In the genomic region with DNA sequence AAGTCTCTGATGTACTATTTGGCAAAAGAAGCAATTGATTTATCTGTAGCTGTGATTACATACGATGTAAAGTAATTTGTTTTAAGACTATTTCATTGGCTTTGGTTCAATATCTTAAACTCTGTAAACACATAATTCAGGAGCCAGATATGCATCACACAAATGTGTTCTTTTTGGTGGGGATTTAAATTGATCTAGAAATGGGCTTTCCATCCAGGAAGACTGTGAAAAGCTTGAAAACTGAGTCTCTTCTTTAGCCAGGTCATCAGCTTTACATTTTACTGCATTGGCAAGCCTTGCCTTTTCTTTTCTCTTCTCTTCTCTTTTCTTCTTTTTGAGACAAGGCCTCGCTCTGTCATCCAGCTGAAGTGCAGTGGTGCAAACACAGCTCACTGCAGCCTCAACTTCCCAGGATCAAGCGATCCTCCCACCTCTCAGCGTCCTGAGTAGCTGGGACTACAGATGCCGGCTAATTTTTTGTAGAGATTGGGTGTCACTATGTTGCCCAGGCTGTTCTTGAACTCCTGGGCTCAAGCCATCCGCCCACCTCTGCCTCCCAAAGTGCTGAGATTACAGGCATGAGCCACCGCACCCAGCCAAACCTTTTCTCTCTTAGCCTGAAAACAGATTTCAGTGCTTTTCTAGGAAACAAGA, we compare ENCODE assay signal across 8 cellular contexts. TPM values are rescaled to one million over a fixed set of nuclear protein-coding genes. Genes with fewer than 3 reads are reported as not detected.
DNase-seq lines count a peak whose midpoint lies in the region; ATAC-seq and TF ChIP-seq lines count a peak whose summit lies in the region.

No MANE protein-coding gene starts in this region.

- no peak for TF ChIP-seq CTCF in type B pancreatic cell (conservative IDR thresholded peaks at IDR 0.05)
- TF ChIP-seq CTCF in GM20000 (IDR thresholded peaks at IDR 0.05; ENCODE audit: extremely low read depth, missing control alignments) = no peak
- TF ChIP-seq CTCF in omental fat pad (IDR thresholded peaks at IDR 0.05) = no peak

- peak overlapping the region; percentile 100 for H3K4me3 Mint-ChIP-seq in activated naive CD4-positive, alpha-beta T cell treated with anti-CD3 and anti-CD28 coated beads for 36 hours
- H3K4me3 Mint-ChIP-seq in activated naive CD8-positive, alpha-beta T cell treated with anti-CD3 and anti-CD28 coated beads, Interleukin-2, amount 10 ng/mL, durations not matched to agents 7 days and 5 days = peak overlapping the region; percentile 92
- peak overlapping the region; percentile 94 for H3K4me3 Mint-ChIP-seq in memory B cell
- H3K4me3 Mint-ChIP-seq in type B pancreatic cell = peak overlapping the region; percentile 95

- intact Hi-C loops in activated naive CD4-positive, alpha-beta T cell treated with anti-CD3 and anti-CD28 coated beads for 36 hours (cut with micrococcal nuclease) = loop anchor here (1.0 to 10.0 kb wide), 2 partner anchors 31 to 539 kb away; no protein-coding TSS in a partner anchor

- H3K27ac Mint-ChIP-seq in activated naive CD4-positive, alpha-beta T cell treated with anti-CD3 and anti-CD28 coated beads for 36 hours = peak overlapping the region; percentile 93
- H3K27ac Mint-ChIP-seq in activated naive CD8-positive, alpha-beta T cell treated with anti-CD3 and anti-CD28 coated beads, Interleukin-2, amount 10 ng/mL, durations not matched to agents 7 days and 5 days = peak overlapping the region; percentile 93
- H3K27ac Mint-ChIP-seq in memory B cell (peak overlapping the region; percentile 93), type B pancreatic cell (peak overlapping the region; percentile 98)

- POLR2A ChIA-PET in activated naive CD8-positive, alpha-beta T cell treated with anti-CD3 and anti-CD28 coated beads, Interleukin-2, amount 10 ng/mL, durations not matched to agents 7 days and 5 days (lab: Charles Lee) = interaction anchor here (0.6 to 12.7 kb wide), 10 partner anchors 12 to 924 kb away, joined by 3 to 562 read pairs (median 7); partner anchors contain the start of genes NIPAL3, RSRP1 and STPG1

- H3K9me3 Mint-ChIP-seq in activated naive CD4-positive, alpha-beta T cell treated with anti-CD3 and anti-CD28 coated beads for 36 hours = no peaks in the 10 kb centered on the region
- H3K9me3 Mint-ChIP-seq in activated naive CD8-positive, alpha-beta T cell treated with anti-CD3 and anti-CD28 coated beads, Interleukin-2, amount 10 ng/mL, durations not matched to agents 7 days and 5 days = peaks cover 3% of the 10 kb centered on the region
- H3K9me3 Mint-ChIP-seq in memory B cell (no peaks in the 10 kb centered on the region), type B pancreatic cell (no peaks in the 10 kb centered on the region)

- H3K36me3 Mint-ChIP-seq in activated naive CD4-positive, alpha-beta T cell treated with anti-CD3 and anti-CD28 coated beads for 36 hours (ENCODE audit: low read depth) = peaks cover 18% of the 10 kb centered on the region
- peaks cover 24% of the 10 kb centered on the region for H3K36me3 Mint-ChIP-seq in activated naive CD8-positive, alpha-beta T cell treated with anti-CD3 and anti-CD28 coated beads, Interleukin-2, amount 10 ng/mL, durations not matched to agents 7 days and 5 days
- peaks cover 4% of the 10 kb centered on the region for H3K36me3 Mint-ChIP-seq in memory B cell
- H3K36me3 Mint-ChIP-seq in type B pancreatic cell = no peaks in the 10 kb centered on the region

- peak; percentile 59 for DNase-seq in activated naive CD4-positive, alpha-beta T cell treated with anti-CD3 and anti-CD28 coated beads for 36 hours
- DNase-seq in activated naive CD4-positive, alpha-beta T cell treated with anti-CD3 and anti-CD28 coated beads, Interleukin-2, amount 50 U/mL, for 16 hours = no peak
- DNase-seq in activated naive CD8-positive, alpha-beta T cell treated with anti-CD3 and anti-CD28 coated beads, Interleukin-2, amount 10 ng/mL, durations not matched to agents 7 days and 5 days = peak; percentile 42
- DNase-seq in memory B cell (ENCODE audit: low spot score in 2 of 2) (no peak), type B pancreatic cell (ENCODE audit: extremely low spot score, unreplicated experiment) (no peak), GM20000 (ENCODE audit: low spot score) (no peak), NCI-H748 (lab: John Stamatoyannopoulos, UW; ENCODE audit: unreplicated experiment) (no peak), omental fat pad (ENCODE audit: low spot score) (no peak)

- H3K27me3 Mint-ChIP-seq in activated naive CD4-positive, alpha-beta T cell treated with anti-CD3 and anti-CD28 coated beads for 36 hours (ENCODE audit: low read depth) = no peaks in the 10 kb centered on the region
- H3K27me3 Mint-ChIP-seq in activated naive CD8-positive, alpha-beta T cell treated with anti-CD3 and anti-CD28 coated beads, Interleukin-2, amount 10 ng/mL, durations not matched to agents 7 days and 5 days = no peaks in the 10 kb centered on the region
- H3K27me3 Mint-ChIP-seq in memory B cell (no peaks in the 10 kb centered on the region), type B pancreatic cell (peaks cover 62% of the 10 kb centered on the region)

- ATAC-seq in activated naive CD8-positive, alpha-beta T cell treated with anti-CD3 and anti-CD28 coated beads, Interleukin-2, amount 10 ng/mL, durations not matched to agents 7 days and 5 days (ENCODE audit: low read depth) = no peak
- ATAC-seq in memory B cell (ENCODE audit: low read depth) = no peak
- no peak for ATAC-seq in omental fat pad (ENCODE audit: low FRiP score)

- CTCF ChIA-PET in activated naive CD4-positive, alpha-beta T cell treated with anti-CD3 and anti-CD28 coated beads for 36 hours (lab: Charles Lee) = interaction anchor here (0.9 to 3.7 kb wide), 7 partner anchors 15 to 305 kb away, joined by 4 to 43 read pairs (median 9); partner anchors contain the start of genes NIPAL3 and STPG1

- peaks cover 59% of the 10 kb centered on the region for H3K4me1 Mint-ChIP-seq in activated naive CD4-positive, alpha-beta T cell treated with anti-CD3 and anti-CD28 coated beads for 36 hours (ENCODE audit: low read depth)
- peaks cover 57% of the 10 kb centered on the region for H3K4me1 Mint-ChIP-seq in activated naive CD8-positive, alpha-beta T cell treated with anti-CD3 and anti-CD28 coated beads, Interleukin-2, amount 10 ng/mL, durations not matched to agents 7 days and 5 days
- H3K4me1 Mint-ChIP-seq in memory B cell = peaks cover 39% of the 10 kb centered on the region
- H3K4me1 Mint-ChIP-seq in type B pancreatic cell (ENCODE audit: unreplicated experiment) = peaks cover 12% of the 10 kb centered on the region

RNA-seq across cellular contexts. Expression of gene RCAN3, which starts 1.4 kb away (rescaled TPM):
- total RNA-seq in activated naive CD4-positive, alpha-beta T cell treated with anti-CD3 and anti-CD28 coated beads for 36 hours = 10 to 100 TPM; 70.8 to 71.9 TPM
- 10 to 100 TPM; 77.4 to 84.8 TPM for total RNA-seq in activated naive CD8-positive, alpha-beta T cell treated with anti-CD3 and anti-CD28 coated beads, Interleukin-2, amount 10 ng/mL, durations not matched to agents 7 days and 5 days
- 20.4 and 40.8 TPM in 2 replicates for total RNA-seq in type B pancreatic cell (ENCODE audit: low replicate concordance)
- total RNA-seq in omental fat pad = 10 to 100 TPM in 1 of 4 donors, 1 to 10 TPM in 3; 2.9 to 10.1 (median 4.1) TPM

RNA-seq across cellular contexts. Expression of gene NCMAP, which starts 51.9 kb away (rescaled TPM):
- total RNA-seq in activated naive CD4-positive, alpha-beta T cell treated with anti-CD3 and anti-CD28 coated beads for 36 hours = under 1 TPM; 0.20 to 0.31 TPM
- under 1 TPM; 0.19 to 0.23 TPM for total RNA-seq in activated naive CD8-positive, alpha-beta T cell treated with anti-CD3 and anti-CD28 coated beads, Interleukin-2, amount 10 ng/mL, durations not matched to agents 7 days and 5 days
- 2.1 and 2.4 TPM in 2 replicates for total RNA-seq in type B pancreatic cell (ENCODE audit: low replicate concordance)
- under 1 TPM in 1 of 4 donors, not detected in 3; 0.16 TPM for total RNA-seq in omental fat pad

Comparison
In these comparisons a context has a peak if more than half of its experiments do, and no peak if none do; other contexts are left out.
1. DNase-seq: peak in activated naive CD4-positive, alpha-beta T cell treated with anti-CD3 and anti-CD28 coated beads for 36 hours (single experiment) and activated naive CD8-positive, alpha-beta T cell treated with anti-CD3 and anti-CD28 coated beads, Interleukin-2, amount 10 ng/mL, durations not matched to agents 7 days and 5 days (single experiment); none in activated naive CD4-positive, alpha-beta T cell treated with anti-CD3 and anti-CD28 coated beads, Interleukin-2, amount 50 U/mL, for 16 hours (single experiment), memory B cell (0 of 2), type B pancreatic cell (single experiment), GM20000 (single experiment), NCI-H748 (single experiment) and omental fat pad (single experiment).
2. Peak in every context shown above with its lines, with median percentiles within 50 percentile points of each other: H3K27ac Mint-ChIP-seq and H3K4me3 Mint-ChIP-seq.